In the genomic region with DNA sequence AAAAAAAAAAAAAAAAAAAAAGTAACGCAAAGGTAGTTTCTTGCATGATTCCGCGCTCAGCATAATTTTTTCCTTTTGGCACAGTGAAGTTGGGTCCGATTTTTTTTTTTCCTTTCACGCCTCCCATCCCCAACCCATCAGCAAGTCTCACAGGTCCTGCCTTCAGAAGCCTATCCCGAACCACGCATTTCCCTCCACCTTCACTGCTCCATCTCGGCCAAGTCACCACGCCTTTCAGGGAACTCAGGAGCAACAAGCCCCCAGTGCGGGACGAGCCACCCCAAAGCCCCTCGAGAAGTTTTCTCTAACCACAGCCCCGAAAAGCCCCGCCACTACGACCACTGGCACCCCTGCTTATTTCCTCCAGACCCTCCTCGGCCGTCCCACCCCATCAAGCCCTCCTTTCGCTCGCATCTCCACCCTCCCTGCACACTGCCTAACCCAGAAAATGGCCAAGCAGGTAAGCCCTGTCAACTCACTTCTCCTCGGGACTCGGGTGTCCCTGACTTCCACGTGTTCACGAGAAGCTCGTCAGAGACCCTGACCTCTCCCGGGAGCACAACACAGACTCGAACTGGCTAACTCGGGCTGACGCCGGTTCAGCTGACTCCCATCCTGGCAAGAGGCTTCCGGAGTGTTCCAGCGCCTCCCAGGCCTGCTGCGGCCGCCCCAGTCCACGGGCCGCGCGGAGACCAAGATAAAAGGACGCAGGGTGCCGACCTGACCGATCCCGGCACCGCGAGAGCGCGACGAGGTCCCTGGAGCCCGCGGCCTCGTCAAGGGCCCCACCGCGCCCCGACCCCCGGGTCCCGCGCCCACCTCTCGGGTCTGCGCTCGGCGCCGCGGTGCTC, we compare ENCODE assay signal across 8 cellular contexts. TPM values are rescaled to one million over a fixed set of nuclear protein-coding genes. Genes with fewer than 3 reads are reported as not detected.
DNase-seq lines count a peak whose midpoint lies in the region; ATAC-seq and TF ChIP-seq lines count a peak whose summit lies in the region.

No MANE protein-coding gene starts in this region.

- in situ Hi-C loops in KBM-7 (cut with MboI; ENCODE audit: low pct_unique_long_range_greater_than_20kb, low sequenced_read_pairs) = no loop called here

- CTCF ChIA-PET in CD4-positive, alpha-beta T cell (lab: Charles Lee) = interaction anchor here (0.7 to 4.2 kb wide), 3 partner anchors 15 to 31 kb away, joined by 3 to 36 read pairs (median 7); no protein-coding TSS in a partner anchor

- peak overlapping the region; percentile 81 for H3K27ac ChIP-seq in CD4-positive, alpha-beta T cell (ENCODE audit: low read depth, low read length)

- no peaks in the 10 kb centered on the region for H3K27me3 Mint-ChIP-seq in CD4-positive, alpha-beta T cell
- H3K27me3 Mint-ChIP-seq in activated naive CD4-positive, alpha-beta T cell treated with anti-CD3 and anti-CD28 coated beads, Interleukin-2, amount 50 U/mL, for 24 hours = no peaks in the 10 kb centered on the region

- H3K27ac Mint-ChIP-seq in CD4-positive, alpha-beta T cell = peak overlapping the region; percentile 92
- peak overlapping the region; percentile 92 for H3K27ac Mint-ChIP-seq in activated naive CD4-positive, alpha-beta T cell treated with anti-CD3 and anti-CD28 coated beads, Interleukin-2, amount 50 U/mL, for 24 hours

- POLR2A ChIA-PET in CD4-positive, alpha-beta T cell (lab: Charles Lee) = interaction anchor here (0.6 to 7.8 kb wide), 14 partner anchors 11 to 1037 kb away, joined by 3 to 205 read pairs (median 6); partner anchors contain the start of genes ATP5ME, GAK, LETM1 and MYL5

- no peaks in the 10 kb centered on the region for H3K9me3 Mint-ChIP-seq in CD4-positive, alpha-beta T cell
- no peaks in the 10 kb centered on the region for H3K9me3 Mint-ChIP-seq in activated naive CD4-positive, alpha-beta T cell treated with anti-CD3 and anti-CD28 coated beads, Interleukin-2, amount 50 U/mL, for 24 hours

- peaks cover 45% of the 10 kb centered on the region for H3K36me3 Mint-ChIP-seq in CD4-positive, alpha-beta T cell (ENCODE audit: low read depth)
- H3K36me3 Mint-ChIP-seq in activated naive CD4-positive, alpha-beta T cell treated with anti-CD3 and anti-CD28 coated beads, Interleukin-2, amount 50 U/mL, for 24 hours = peaks cover 13% of the 10 kb centered on the region

- peak overlapping the region; percentile 89 for H3K4me3 Mint-ChIP-seq in CD4-positive, alpha-beta T cell
- peak overlapping the region; percentile 98 for H3K4me3 Mint-ChIP-seq in activated naive CD4-positive, alpha-beta T cell treated with anti-CD3 and anti-CD28 coated beads, Interleukin-2, amount 50 U/mL, for 24 hours

- no peaks in the 10 kb centered on the region for H3K9me3 ChIP-seq in CD4-positive, alpha-beta T cell (ENCODE audit: control insufficient read depth, low read length)

- H3K27me3 ChIP-seq in CD4-positive, alpha-beta T cell (ENCODE audit: control insufficient read depth, insufficient read depth, low read length) = no peaks in the 10 kb centered on the region

- DNase-seq in CD4-positive, alpha-beta T cell = peak in 2 of 10 experiments; percentile 12 to 24
- DNase-seq in KBM-7 (peak; percentile 39), Right ventricle myocardium inferior (ENCODE audit: missing footprints) (peak; percentile 75), nucleus accumbens (lab: John Stamatoyannopoulos, UW) (peak in 31 of 56 donors; percentile 20 to 65 (median 43)), NOMO-1 treated with DMSO at 0.1 percent for 48 hours (lab: John Stamatoyannopoulos, UW; ENCODE audit: unreplicated experiment) (no peak), HPDE6-E6E7 (ENCODE audit: extremely low spot score) (no peak)

- TF ChIP-seq CTCF in CD4-positive, alpha-beta T cell (IDR thresholded peaks at IDR 0.05) = no peak

- H3K4me1 Mint-ChIP-seq in CD4-positive, alpha-beta T cell (ENCODE audit: low read depth) = peaks cover 49% of the 10 kb centered on the region
- H3K4me1 Mint-ChIP-seq in activated naive CD4-positive, alpha-beta T cell treated with anti-CD3 and anti-CD28 coated beads, Interleukin-2, amount 50 U/mL, for 24 hours = peaks cover 58% of the 10 kb centered on the region

- no peak for ATAC-seq in CD4-positive, alpha-beta T cell (ENCODE audit: poor library complexity)
- ATAC-seq in GM21390 (IDR thresholded peaks at IDR 0.05; ENCODE audit: unreplicated experiment) (peak; percentile 11), Right ventricle myocardium inferior (peak; percentile 8)

- intact Hi-C loops in CD4-positive, alpha-beta T cell (cut with DNase I, micrococcal nuclease) = loop anchor here in 1 of 2 experiments (2.0 to 10.0 kb wide), 7 partner anchors 16 to 754 kb away; partner anchors contain the start of genes CFAP99, MAEA, NELFA and RNF4
- intact Hi-C loops in Right ventricle myocardium inferior (cut with DNase I) = no loop called here

RNA-seq across cellular contexts. Expression of gene SLBP, which starts 0.8 kb away (rescaled TPM):
- 10 to 100 TPM; 45.8 to 47.6 TPM for total RNA-seq in CD4-positive, alpha-beta T cell
- total RNA-seq in Right ventricle myocardium inferior = 13.7 TPM

RNA-seq across cellular contexts. Expression of gene TMEM129, which starts 9.8 kb away (rescaled TPM):
- 10 to 100 TPM; 17.2 to 17.6 TPM for total RNA-seq in CD4-positive, alpha-beta T cell
- total RNA-seq in Right ventricle myocardium inferior = 26.3 TPM

RNA-seq across cellular contexts. Expression of gene TACC3, which starts 10.0 kb away (rescaled TPM):
- 100 to 1,000 TPM; 123 TPM for total RNA-seq in CD4-positive, alpha-beta T cell
- 7.0 TPM for total RNA-seq in Right ventricle myocardium inferior

RNA-seq across cellular contexts. Expression of gene FAM53A, which starts 27.2 kb away (rescaled TPM):
- total RNA-seq in CD4-positive, alpha-beta T cell = 1 to 10 TPM in 1 of 2 experiments, under 1 TPM in 1; 0.93 to 2.4 TPM
- 0.49 TPM for total RNA-seq in Right ventricle myocardium inferior

Comparison
In these comparisons a context has a peak if more than half of its experiments do, and no peak if none do; other contexts are left out.
1. DNase-seq: peak in KBM-7 (single experiment), Right ventricle myocardium inferior (single experiment) and nucleus accumbens (31 of 56); none in NOMO-1 treated with DMSO at 0.1 percent for 48 hours (single experiment) and HPDE6-E6E7 (single experiment).
2. RNA of gene TACC3, which starts 10.0 kb away (total RNA-seq): 123 TPM in CD4-positive, alpha-beta T cell; 7.0 TPM in Right ventricle myocardium inferior (single experiment); every median in the first group is over 10 times any median in the second.